Comparison of ENCODE assay signal across 15 cellular contexts in the genomic region with DNA sequence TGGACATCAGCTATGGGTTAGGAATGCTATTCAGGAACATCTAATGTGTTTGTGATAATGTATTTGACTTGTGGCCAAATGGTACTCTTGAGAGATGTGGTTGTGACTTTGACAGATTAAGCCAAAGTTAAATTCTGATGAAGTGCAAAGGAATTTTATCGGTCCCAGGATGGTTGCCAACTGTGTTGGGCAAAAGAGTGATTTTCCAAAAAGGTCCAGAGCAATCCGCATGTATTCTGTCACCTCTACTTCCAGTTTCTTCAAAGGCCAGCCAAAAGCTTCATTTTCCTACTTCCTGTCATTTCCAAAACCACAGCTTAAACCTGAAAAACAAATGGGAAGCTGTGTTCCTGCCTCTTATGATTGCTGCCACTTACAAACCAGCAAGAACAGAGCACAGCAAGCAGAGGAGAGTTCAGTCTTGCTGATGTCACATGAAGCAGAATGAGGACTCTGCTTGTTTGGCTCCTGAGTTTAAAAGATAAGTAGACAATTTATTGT. TPM values are rescaled to one million over a fixed set of nuclear protein-coding genes. Genes with fewer than 3 reads are reported as not detected.
A peak's percentile ranks its signal among the peaks of the same experiment; 100 is the strongest.
DNase-seq lines count a peak whose midpoint lies in the region; ATAC-seq lines count a peak whose summit lies in the region.
"Had no signal": no experiment of that assay in that cellular context is flagged by ENCODE, and none has a peak within 500 bp of the region (broad histone marks: within the 10 kb centered on the region; RNA-seq: fewer than 3 reads in every experiment).

No MANE protein-coding gene starts in this region.

- DNase-seq in activated T-cell treated with anti-CD3 and anti-CD28 coated beads, Interleukin-2, amount 50 U/mL, for 72 hours = no peak
- no peak for DNase-seq in activated T-cell treated with anti-CD3 and anti-CD28 coated beads, Interleukin-2, amount 50 U/mL, for 24 hours
- DNase-seq in T-helper 17 cell = no peak
- DNase-seq in glomerular visceral epithelial cell (ENCODE audit: extremely low spot score) = peak; percentile 76
- peak; percentile 32 for DNase-seq in stromal cell of bone marrow (ENCODE audit: low read depth)
- no peak for DNase-seq in NCI-H2227 treated with DMSO at 0.1 percent for 48 hours (lab: John Stamatoyannopoulos, UW)
- DNase-seq: ACHN; activated CD4-positive, alpha-beta T cell treated with anti-CD3 and anti-CD28 coated beads for 1 hour; NCI-H1694; stimulated activated CD4-positive, alpha-beta T cell treated with anti-CD3 and anti-CD28 coated beads, Interleukin-2, amount 100 ng/mL, for 24 hours had no signal

- no peak for ATAC-seq in activated T-cell treated with anti-CD3 and anti-CD28 coated beads, Interleukin-2, amount 50 U/mL, for 72 hours (replicated peaks in 1 of 2)
- ATAC-seq in T-helper 17 cell = no peak
- ATAC-seq in HG03457 (IDR thresholded peaks at IDR 0.05; ENCODE audit: unreplicated experiment) = no peak
- ATAC-seq in GM19324 (IDR thresholded peaks at IDR 0.05; ENCODE audit: low FRiP score, unreplicated experiment) = no peak
- ATAC-seq: body of pancreas, Panc1 had no signal

- H3K9me3 ChIP-seq in T-helper 17 cell (ENCODE audit: control insufficient read depth, low read length, poor library complexity, severe bottlenecking) = no peaks in the 10 kb centered on the region
- H3K9me3 ChIP-seq: body of pancreas, thyroid gland had no signal

- no peaks in the 10 kb centered on the region for H3K27me3 Mint-ChIP-seq in activated T-cell treated with anti-CD3 and anti-CD28 coated beads, Interleukin-2, amount 50 U/mL, for 72 hours (ENCODE audit: low read depth)
- H3K27me3 Mint-ChIP-seq in activated T-cell treated with anti-CD3 and anti-CD28 coated beads, Interleukin-2, amount 50 U/mL, for 24 hours = no peaks in the 10 kb centered on the region
- H3K27me3 Mint-ChIP-seq in T-helper 17 cell = no peaks in the 10 kb centered on the region

- H3K4me3 Mint-ChIP-seq in activated T-cell treated with anti-CD3 and anti-CD28 coated beads, Interleukin-2, amount 50 U/mL, for 72 hours = no peak overlapping the region
- no peak overlapping the region for H3K4me3 Mint-ChIP-seq in activated T-cell treated with anti-CD3 and anti-CD28 coated beads, Interleukin-2, amount 50 U/mL, for 24 hours
- H3K4me3 Mint-ChIP-seq in T-helper 17 cell = peak overlapping the region; percentile 19

- H3K9me3 Mint-ChIP-seq in activated T-cell treated with anti-CD3 and anti-CD28 coated beads, Interleukin-2, amount 50 U/mL, for 72 hours = no peaks in the 10 kb centered on the region
- H3K9me3 Mint-ChIP-seq in activated T-cell treated with anti-CD3 and anti-CD28 coated beads, Interleukin-2, amount 50 U/mL, for 24 hours = no peaks in the 10 kb centered on the region

- peaks cover 1 to 2% of the 10 kb centered on the region in 2 donors for H3K36me3 Mint-ChIP-seq in activated T-cell treated with anti-CD3 and anti-CD28 coated beads, Interleukin-2, amount 50 U/mL, for 72 hours (ENCODE audit: insufficient read depth in 2 of 2)
- H3K36me3 Mint-ChIP-seq in activated T-cell treated with anti-CD3 and anti-CD28 coated beads, Interleukin-2, amount 50 U/mL, for 24 hours (ENCODE audit: low read depth) = no peaks in the 10 kb centered on the region
- peaks cover 4% of the 10 kb centered on the region for H3K36me3 Mint-ChIP-seq in T-helper 17 cell (ENCODE audit: low read depth)

- H3K4me1 Mint-ChIP-seq in activated T-cell treated with anti-CD3 and anti-CD28 coated beads, Interleukin-2, amount 50 U/mL, for 72 hours (ENCODE audit: low read depth) = peaks cover 37% of the 10 kb centered on the region
- peaks cover 23% of the 10 kb centered on the region for H3K4me1 Mint-ChIP-seq in activated T-cell treated with anti-CD3 and anti-CD28 coated beads, Interleukin-2, amount 50 U/mL, for 24 hours (ENCODE audit: low read depth)
- H3K4me1 Mint-ChIP-seq in T-helper 17 cell = peaks cover 19% of the 10 kb centered on the region

- H3K27ac Mint-ChIP-seq in activated T-cell treated with anti-CD3 and anti-CD28 coated beads, Interleukin-2, amount 50 U/mL, for 72 hours = peak overlapping the region; percentile 76
- no peak overlapping the region for H3K27ac Mint-ChIP-seq in activated T-cell treated with anti-CD3 and anti-CD28 coated beads, Interleukin-2, amount 50 U/mL, for 24 hours
- H3K27ac Mint-ChIP-seq in T-helper 17 cell = no peak overlapping the region

RNA-seq across cellular contexts. Expression of gene MARCHF3, which starts 59.8 kb away (rescaled TPM):
- total RNA-seq in activated T-cell treated with anti-CD3 and anti-CD28 coated beads, Interleukin-2, amount 50 U/mL, for 72 hours = 10 to 100 TPM in 1 of 2 donors, 1 to 10 TPM in 1; 9.3 to 12.4 TPM
- total RNA-seq in T-helper 17 cell = 1 to 10 TPM; 6.6 to 8.4 TPM

Comparison
In these comparisons a context has a peak if more than half of its experiments do, and no peak if none do; other contexts are left out.
1. DNase-seq: peak in glomerular visceral epithelial cell (single experiment) and stromal cell of bone marrow (single experiment); none in activated T-cell treated with anti-CD3 and anti-CD28 coated beads, Interleukin-2, amount 50 U/mL, for 72 hours (0 of 2), activated T-cell treated with anti-CD3 and anti-CD28 coated beads, Interleukin-2, amount 50 U/mL, for 24 hours (single experiment), T-helper 17 cell (0 of 3) and NCI-H2227 treated with DMSO at 0.1 percent for 48 hours (single experiment).